In the genomic region with DNA sequence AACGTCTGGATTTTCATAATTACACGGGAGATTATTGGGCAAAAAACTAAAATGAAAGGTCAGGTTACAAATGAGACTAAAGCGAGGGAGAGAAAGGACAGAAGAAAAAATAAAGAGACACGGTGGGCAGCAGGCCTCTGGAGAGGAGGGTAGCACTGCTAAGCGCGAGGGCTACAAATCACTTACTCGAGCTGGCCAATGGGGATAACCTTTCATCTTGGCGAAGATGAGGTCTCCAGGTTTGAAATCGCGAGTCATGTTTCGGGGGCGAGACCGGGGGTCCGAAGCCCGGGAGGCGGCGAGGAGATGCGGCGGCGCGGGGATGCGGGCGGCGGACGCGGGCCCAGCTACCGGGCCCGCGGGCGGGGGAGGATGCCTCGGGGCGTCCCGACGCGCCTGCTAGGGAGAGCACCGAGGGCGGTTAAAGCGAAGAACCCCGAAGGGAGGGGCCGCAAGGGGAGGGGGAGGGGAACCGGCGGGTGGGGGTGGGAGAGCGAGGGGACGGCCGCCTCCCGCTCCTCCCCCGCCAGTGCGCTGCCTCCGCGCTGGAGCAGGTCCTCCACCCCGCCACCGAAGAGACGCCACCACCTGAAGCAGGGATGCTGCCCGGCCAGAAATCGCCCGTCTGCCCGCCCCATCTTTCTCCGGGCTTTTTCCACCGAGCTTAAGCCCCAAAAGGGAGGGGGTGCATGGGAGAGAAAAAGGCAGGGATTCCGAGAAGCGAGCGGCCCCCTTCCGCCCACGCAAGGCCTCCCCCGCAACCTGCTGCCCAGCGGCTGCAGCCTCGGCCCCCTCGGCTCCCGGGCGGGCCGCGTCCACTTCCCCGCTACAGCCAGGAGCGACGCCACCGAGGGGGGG, we compare ENCODE assay signal across 8 cellular contexts. TPM values are rescaled to one million over a fixed set of nuclear protein-coding genes. Genes with fewer than 3 reads are reported as not detected.
A peak's percentile ranks its signal among the peaks of the same experiment; 100 is the strongest.
DNase-seq lines count a peak whose midpoint lies in the region; ATAC-seq and TF ChIP-seq lines count a peak whose summit lies in the region.

No MANE protein-coding gene starts in this region.

- no peak for TF ChIP-seq CTCF in RWPE2 (IDR thresholded peaks at IDR 0.05; ENCODE audit: poor library complexity, severe bottlenecking)
- no peak for TF ChIP-seq CTCF in cardiac muscle cell (IDR thresholded peaks at IDR 0.05; ENCODE audit: low read depth, low read length)
- TF ChIP-seq CTCF in upper lobe of right lung (IDR thresholded peaks at IDR 0.05): no peak

- peak; percentile 20 for ATAC-seq in GM18873 (IDR thresholded peaks at IDR 0.05; ENCODE audit: low FRiP score, unreplicated experiment)
- ATAC-seq in HG03159 (IDR thresholded peaks at IDR 0.05; ENCODE audit: unreplicated experiment): peak; percentile 43
- peak; percentile 51 for ATAC-seq in RWPE2 (ENCODE audit: low read depth)
- ATAC-seq in upper lobe of right lung: peak; percentile 84

- H3K9me3 ChIP-seq in RWPE2 (ENCODE audit: severe bottlenecking) (no peaks in the 10 kb centered on the region), cardiac muscle cell (ENCODE audit: low read depth) (no peaks in the 10 kb centered on the region), upper lobe of right lung (no peaks in the 10 kb centered on the region)

- peak overlapping the region; percentile 47 for H3K27ac ChIP-seq in RWPE2 (ENCODE audit: poor library complexity, severe bottlenecking)
- H3K27ac ChIP-seq in cardiac muscle cell: peak overlapping the region; percentile 99
- peak overlapping the region; percentile 98 for H3K27ac ChIP-seq in upper lobe of right lung

- H3K36me3 ChIP-seq in RWPE2 (ENCODE audit: low read depth) (peaks cover 47% of the 10 kb centered on the region), cardiac muscle cell (peaks cover 21% of the 10 kb centered on the region), upper lobe of right lung (peaks cover 28% of the 10 kb centered on the region)

- H3K4me3 ChIP-seq in RWPE2 (ENCODE audit: severe bottlenecking) (peak overlapping the region; percentile 91), cardiac muscle cell (peak overlapping the region; percentile 98), upper lobe of right lung (peak overlapping the region; percentile 93)

- intact Hi-C loops in posterior vena cava (cut with DNase I) (no loop called here), upper lobe of right lung (cut with DNase I) (no loop called here)

- in situ Hi-C loops in ACHN (cut with HindIII; ENCODE audit: low pct_ligation_motif_present, low pct_unique_long_range_greater_than_20kb, low sequenced_read_pairs): no loop called here

- H3K4me1 ChIP-seq in RWPE2 (ENCODE audit: insufficient read depth, poor library complexity, severe bottlenecking) (peaks cover 20% of the 10 kb centered on the region), cardiac muscle cell (ENCODE audit: low read depth) (peaks cover 13% of the 10 kb centered on the region), upper lobe of right lung (peaks cover 23% of the 10 kb centered on the region)

- H3K27me3 ChIP-seq in RWPE2 (ENCODE audit: insufficient read depth, poor library complexity, severe bottlenecking): no peaks in the 10 kb centered on the region
- no peaks in the 10 kb centered on the region for H3K27me3 ChIP-seq in cardiac muscle cell
- H3K27me3 ChIP-seq in upper lobe of right lung: no peaks in the 10 kb centered on the region

- peak; percentile 29 for DNase-seq in ACHN
- no peak for DNase-seq in RWPE2 (ENCODE audit: low spot score)
- peak; percentile 68 for DNase-seq in activated naive CD4-positive, alpha-beta T cell treated with anti-CD3 and anti-CD28 coated beads, Interleukin-2, amount 50 U/mL, for 16 hours
- DNase-seq in cardiac muscle cell (ENCODE audit: low read depth in 1 of 2, low spot score in 1 of 2): peak; percentile 41 to 48
- DNase-seq in posterior vena cava (ENCODE audit: low spot score): peak; percentile 80
- peak; percentile 70 for DNase-seq in upper lobe of right lung

RNA-seq across cellular contexts. Expression of a gene that starts 0.6 kb away (rescaled TPM):
- total RNA-seq in cardiac muscle cell: 41.0 and 77.6 TPM in 2 replicates
- polyA plus RNA-seq in cardiac muscle cell: 101 and 130 TPM in 2 replicates
- total RNA-seq in posterior vena cava: 10 to 100 TPM; 41.9 to 45.1 TPM
- 32.8 TPM for total RNA-seq in upper lobe of right lung

RNA-seq across cellular contexts. Expression of a gene that starts 42.7 kb away (rescaled TPM):
- total RNA-seq in cardiac muscle cell (2.9 and 4.5 TPM in 2 replicates), posterior vena cava (1 to 10 TPM; 2.6 to 3.1 TPM), upper lobe of right lung (3.0 TPM)
- polyA plus RNA-seq in cardiac muscle cell: 2.5 and 2.8 TPM in 2 replicates

Comparison
In these comparisons a context has a peak if more than half of its experiments do, and no peak if none do; other contexts are left out.
1. ATAC-seq: peak in every context shown above with its lines; median percentile 84 in upper lobe of right lung; 51 in RWPE2; 43 in HG03159; 20 in GM18873.
2. H3K27ac ChIP-seq: peak in every context shown above with its lines; median percentile 99 in cardiac muscle cell; 98 in upper lobe of right lung; 47 in RWPE2.